ENCODE assay signal across 8 cellular contexts in the genomic region with DNA sequence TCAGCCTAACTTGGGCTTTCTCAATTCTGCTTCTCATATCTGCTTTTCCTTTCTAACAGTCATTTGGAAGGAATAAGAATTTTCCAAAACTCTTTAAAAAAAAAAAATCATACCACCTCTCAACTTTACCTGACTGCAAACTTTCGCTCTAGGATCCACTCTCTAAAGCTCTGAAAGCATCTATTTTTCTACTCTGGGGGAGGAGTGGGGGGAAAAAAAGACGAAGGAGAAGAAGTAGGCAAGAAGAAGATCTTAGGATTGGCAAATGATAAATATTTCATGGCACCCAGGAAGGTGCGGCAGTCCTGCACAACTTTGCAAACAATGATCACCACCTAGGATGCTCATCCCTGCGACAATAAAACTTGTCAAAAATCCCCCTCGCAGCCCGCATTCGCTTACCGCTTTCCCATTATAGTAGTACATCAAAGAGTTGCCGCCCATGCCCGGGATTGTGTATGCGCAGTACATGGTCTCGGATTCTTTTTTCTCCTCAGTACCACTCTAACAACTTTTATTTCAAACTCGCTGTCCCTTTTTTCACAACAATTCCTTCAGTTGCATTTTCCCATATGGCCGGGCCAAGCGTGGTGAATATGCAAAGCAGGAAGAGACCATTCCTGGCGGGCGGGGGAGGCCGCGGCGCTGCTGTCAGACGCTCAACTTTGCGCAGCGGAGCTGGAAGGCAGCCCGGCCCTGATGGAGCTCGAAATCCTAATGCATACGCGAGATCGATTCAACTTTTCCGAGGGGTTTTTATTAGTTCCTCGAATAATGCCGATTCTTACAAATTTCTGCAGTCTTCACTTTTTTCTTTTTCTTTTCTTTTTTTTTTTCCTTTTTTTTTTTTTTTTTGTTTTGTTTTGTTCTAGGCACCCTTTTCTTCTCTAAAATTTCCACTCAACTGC.
DNase-seq lines count a peak whose midpoint lies in the region; ATAC-seq and TF ChIP-seq lines count a peak whose summit lies in the region.

No MANE protein-coding gene starts in this region.

- ATAC-seq in CD8-positive, alpha-beta T cell, result no peak
- ATAC-seq in GM19023 (IDR thresholded peaks at IDR 0.05; ENCODE audit: unreplicated experiment), result peak; percentile 71
- peak; percentile 58 for ATAC-seq in HG03139 (IDR thresholded peaks at IDR 0.05; ENCODE audit: unreplicated experiment)
- no peak for ATAC-seq in activated naive CD8-positive, alpha-beta T cell treated with anti-CD3 and anti-CD28 coated beads, Interleukin-2, amount 10 ng/mL, durations not matched to agents 7 days and 5 days (ENCODE audit: low read depth)

- peaks cover 37% of the 10 kb centered on the region for H3K27me3 Mint-ChIP-seq in CD8-positive, alpha-beta T cell (ENCODE audit: low read depth)
- peaks cover 59% of the 10 kb centered on the region for H3K27me3 Mint-ChIP-seq in activated naive CD8-positive, alpha-beta T cell treated with anti-CD3 and anti-CD28 coated beads, Interleukin-2, amount 10 ng/mL, durations not matched to agents 7 days and 5 days
- H3K27me3 Mint-ChIP-seq in osteocyte (ENCODE audit: unreplicated experiment), result no peaks in the 10 kb centered on the region

- TF ChIP-seq CTCF in CD8-positive, alpha-beta T cell (IDR thresholded peaks at IDR 0.05), result no peak
- TF ChIP-seq CTCF in osteocyte (IDR thresholded peaks at IDR 0.05), result no peak

- no peak overlapping the region for H3K4me3 ChIP-seq in CD8-positive, alpha-beta T cell (ENCODE audit: low read depth, low read length)

- POLR2A ChIA-PET in CD8-positive, alpha-beta T cell (lab: Charles Lee), result no interaction called here
- POLR2A ChIA-PET in activated naive CD8-positive, alpha-beta T cell treated with anti-CD3 and anti-CD28 coated beads, Interleukin-2, amount 10 ng/mL, durations not matched to agents 7 days and 5 days (lab: Charles Lee), result interaction anchor here (0.6 kb wide), 1 partner anchor 141 kb away, joined by 4 read pairs; no protein-coding TSS in a partner anchor

- H3K27me3 ChIP-seq in CD8-positive, alpha-beta T cell (ENCODE audit: insufficient read depth, low read length), result peaks cover 3% of the 10 kb centered on the region

- no peaks in the 10 kb centered on the region for H3K9me3 Mint-ChIP-seq in CD8-positive, alpha-beta T cell
- no peaks in the 10 kb centered on the region for H3K9me3 Mint-ChIP-seq in activated naive CD8-positive, alpha-beta T cell treated with anti-CD3 and anti-CD28 coated beads, Interleukin-2, amount 10 ng/mL, durations not matched to agents 7 days and 5 days
- H3K9me3 Mint-ChIP-seq in osteocyte (ENCODE audit: unreplicated experiment), result no peaks in the 10 kb centered on the region

- H3K4me1 ChIP-seq in CD8-positive, alpha-beta T cell (ENCODE audit: insufficient read depth, low read length), result peaks cover 4% of the 10 kb centered on the region

- no peak overlapping the region for H3K27ac Mint-ChIP-seq in CD8-positive, alpha-beta T cell
- no peak overlapping the region for H3K27ac Mint-ChIP-seq in activated naive CD8-positive, alpha-beta T cell treated with anti-CD3 and anti-CD28 coated beads, Interleukin-2, amount 10 ng/mL, durations not matched to agents 7 days and 5 days
- peak overlapping the region; percentile 90 for H3K27ac Mint-ChIP-seq in osteocyte (ENCODE audit: unreplicated experiment)

- no peak overlapping the region for H3K27ac ChIP-seq in CD8-positive, alpha-beta T cell (ENCODE audit: low read depth, low read length)

- intact Hi-C loops in CD8-positive, alpha-beta T cell (cut with DNase I, micrococcal nuclease), result no loop called here
- intact Hi-C loops in cardiac septum (cut with DNase I), result loop anchor here (5.0 to 10.0 kb wide), 6 partner anchors 79 to 453 kb away; a partner anchor contains a TSS

- H3K4me1 Mint-ChIP-seq in CD8-positive, alpha-beta T cell (ENCODE audit: low read depth), result peaks cover 11% of the 10 kb centered on the region
- H3K4me1 Mint-ChIP-seq in activated naive CD8-positive, alpha-beta T cell treated with anti-CD3 and anti-CD28 coated beads, Interleukin-2, amount 10 ng/mL, durations not matched to agents 7 days and 5 days, result peaks cover 8% of the 10 kb centered on the region
- peaks cover 53% of the 10 kb centered on the region for H3K4me1 Mint-ChIP-seq in osteocyte (ENCODE audit: unreplicated experiment)

- H3K36me3 ChIP-seq in CD8-positive, alpha-beta T cell (ENCODE audit: insufficient read depth, low read length), result no peaks in the 10 kb centered on the region

- DNase-seq in CD8-positive, alpha-beta T cell, result peak in 3 of 7 experiments; percentile 7 to 36 (median 20)
- DNase-seq in NCI-H524 treated with DMSO at 0.1 percent for 48 hours (lab: John Stamatoyannopoulos, UW) (peak; percentile 53), cardiac septum (ENCODE audit: low spot score) (peak; percentile 95), osteocyte (ENCODE audit: extremely low spot score, unreplicated experiment) (peak; percentile 96)
- DNase-seq in activated naive CD8-positive, alpha-beta T cell treated with anti-CD3 and anti-CD28 coated beads, Interleukin-2, amount 10 ng/mL, durations not matched to agents 7 days and 5 days, result peak; percentile 33
- DNase-seq in NK-92 treated with Interleukin-12 subunit alpha and Interleukin-12 subunit beta, amount 100 ng/mL, for 24 hours (lab: John Stamatoyannopoulos, UW), result no peak

- H3K4me3 Mint-ChIP-seq in CD8-positive, alpha-beta T cell, result peak overlapping the region; percentile 77
- H3K4me3 Mint-ChIP-seq in activated naive CD8-positive, alpha-beta T cell treated with anti-CD3 and anti-CD28 coated beads, Interleukin-2, amount 10 ng/mL, durations not matched to agents 7 days and 5 days, result peak overlapping the region; percentile 77
- peak overlapping the region; percentile 91 for H3K4me3 Mint-ChIP-seq in osteocyte (ENCODE audit: unreplicated experiment)

- no peaks in the 10 kb centered on the region for H3K9me3 ChIP-seq in CD8-positive, alpha-beta T cell (ENCODE audit: low read length)

- H3K36me3 Mint-ChIP-seq in CD8-positive, alpha-beta T cell, result no peaks in the 10 kb centered on the region
- no peaks in the 10 kb centered on the region for H3K36me3 Mint-ChIP-seq in activated naive CD8-positive, alpha-beta T cell treated with anti-CD3 and anti-CD28 coated beads, Interleukin-2, amount 10 ng/mL, durations not matched to agents 7 days and 5 days
- H3K36me3 Mint-ChIP-seq in osteocyte (ENCODE audit: unreplicated experiment), result no peaks in the 10 kb centered on the region

- CTCF ChIA-PET in CD8-positive, alpha-beta T cell (lab: Charles Lee), result no interaction called here

Comparison
In these comparisons a context has a peak if more than half of its experiments do, and no peak if none do; other contexts are left out.
1. ATAC-seq: peak in GM19023 (single experiment) and HG03139 (single experiment); none in CD8-positive, alpha-beta T cell (single experiment) and activated naive CD8-positive, alpha-beta T cell treated with anti-CD3 and anti-CD28 coated beads, Interleukin-2, amount 10 ng/mL, durations not matched to agents 7 days and 5 days (single experiment).
2. Peak in every context shown above with its lines, with median percentiles within 50 percentile points of each other: H3K4me3 Mint-ChIP-seq.